ENCODE assay signal across 14 cellular contexts in genomic region chr14:54747616-54748015, GRCh38.
A peak's percentile ranks its signal among the peaks of the same experiment; 100 is the strongest.
DNase-seq lines count a peak whose midpoint lies in the region; TF ChIP-seq lines count a peak whose summit lies in the region.
"Had no signal": no experiment of that assay in that cellular context is flagged by ENCODE, and none has a peak within 500 bp of the region (broad histone marks: within the 10 kb centered on the region; RNA-seq: fewer than 3 reads in every experiment).

No MANE protein-coding gene starts in this region.

- H3K4me3 ChIP-seq in SK-N-SH (ENCODE audit: low read depth in 2 of 2, low read length in 1 of 2): no peak overlapping the region
- no peak overlapping the region for H3K4me3 ChIP-seq in fibroblast of villous mesenchyme (ENCODE audit: low read depth, low read length)
- H3K4me3 ChIP-seq: BLaER1, GM12878 had no signal

- POLR2A ChIA-PET in SK-N-SH (lab: Yijun Ruan, JAX): no interaction called here

- no peaks in the 10 kb centered on the region for H3K27me3 ChIP-seq in SK-N-SH (ENCODE audit: insufficient read depth)
- H3K27me3 ChIP-seq: BLaER1 had no signal

- H3K36me3 ChIP-seq in SK-N-SH (replicated peaks in 1 of 2; ENCODE audit: control insufficient read depth in 1 of 2, insufficient read depth in 2 of 2, low read length in 1 of 2): peaks cover 16% of the 10 kb centered on the region in 2 experiments

- no peaks in the 10 kb centered on the region for H3F3A ChIP-seq in SK-N-SH (replicated peaks; ENCODE audit: insufficient read depth)

- 0 out of 4 replicates have a peak, but pooled peaks cover 0 to 4% of the 10 kb centered on the region in 2 experiments for H3K4me1 ChIP-seq in SK-N-SH (ENCODE audit: control insufficient read depth in 1 of 2, insufficient read depth in 2 of 2, low read depth in 1 of 2, low read length in 1 of 2)

- TF ChIP-seq CTCF in SK-N-SH (IDR thresholded peaks at IDR 0.05): no peak
- no peak for TF ChIP-seq CTCF in fibroblast of villous mesenchyme (IDR thresholded peaks at IDR 0.05; ENCODE audit: insufficient read depth, low read depth, low read length)

- H3K79me2 ChIP-seq in SK-N-SH (ENCODE audit: insufficient read depth): peaks cover 42% of the 10 kb centered on the region; the same call in 1 of the 2 replicates

- H3K9me2 ChIP-seq in SK-N-SH: no peaks in the 10 kb centered on the region

- 73% methylated on average over 1 of the region's 1 CpG for WGBS in SK-N-SH (ENCODE audit: low lambda C conversion rate)

- no peak for TF ChIP-seq RAD21 in SK-N-SH (IDR thresholded peaks at IDR 0.05; ENCODE audit: low read length)

- H3K4me2 ChIP-seq in SK-N-SH: no peak overlapping the region
- H3K4me2 ChIP-seq: BLaER1 had no signal

- TF ChIP-seq EP300 in SK-N-SH (IDR thresholded peaks at IDR 0.05; ENCODE audit: borderline replicate concordance in 1 of 2, low read depth in 1 of 2, low read length in 1 of 2): no peak

- H2AFZ ChIP-seq in SK-N-SH (ENCODE audit: low read depth): no peak overlapping the region

- H3K27ac ChIP-seq in SK-N-SH (ENCODE audit: low read depth in 2 of 2, low read length in 1 of 2): no peak overlapping the region
- H3K27ac ChIP-seq: BLaER1 had no signal

- H3K9me3 ChIP-seq in SK-N-SH: no peaks in the 10 kb centered on the region

- CTCF ChIA-PET in SK-N-SH (lab: Yijun Ruan, JAX): interaction anchor here (2.2 kb wide), 1 partner anchor 26 kb away, joined by 12 read pairs; no protein-coding TSS in a partner anchor

- no peak overlapping the region for H3K9ac ChIP-seq in SK-N-SH
- H3K9ac ChIP-seq: BLaER1 had no signal

- DNase-seq in EL (peak; percentile 27), SK-N-SH (no peak), fibroblast of villous mesenchyme (ENCODE audit: low read depth) (peak; percentile 46), NCI-H748 treated with DMSO at 0.1 percent for 48 hours (lab: John Stamatoyannopoulos, UW) (no peak), middle frontal gyrus (ENCODE audit: extremely low spot score, low spot score) (no peak)
- no peak for DNase-seq in activated naive CD4-positive, alpha-beta T cell treated with Interleukin-2 at 50 U/mL for 16 hours
- DNase-seq: ACHN; AML-193; CD4-positive, alpha-beta memory T cell; DMS153; DMS79; H9 had no signal

- H4K20me1 ChIP-seq in SK-N-SH (ENCODE audit: insufficient read depth): peaks cover 11% of the 10 kb centered on the region; the same call in 1 of the 2 replicates

TF ChIP-seq in SK-N-SH, 30 proteins besides CTCF, POLR2A, EP300 and RAD21:
- TF ChIP-seq PBX3 (IDR thresholded peaks at IDR 0.05) (peak; percentile 30; the same call in 1 of the 2 replicates), RFX5 (IDR thresholded peaks at IDR 0.05; ENCODE audit: low read length) (no peak), TCF12 (IDR thresholded peaks at IDR 0.05) (peak; percentile 18; the same call in 1 of the 2 replicates), USF1 (IDR thresholded peaks at IDR 0.05; ENCODE audit: borderline replicate concordance, low read depth) (no peak), REST (IDR thresholded peaks at IDR 0.05; ENCODE audit: low read depth, low read length) (no peak), POLR2AphosphoS5 (IDR thresholded peaks at IDR 0.05; ENCODE audit: low read depth, low read length) (no peak), CHD2 (IDR thresholded peaks at IDR 0.05; ENCODE audit: low read length, partially characterized antibody) (no peak)

Comparison
In these comparisons a context has a peak if more than half of its experiments do, and no peak if none do; other contexts are left out.
1. DNase-seq: peak in EL (single experiment) and fibroblast of villous mesenchyme (single experiment); none in SK-N-SH (single experiment), activated naive CD4-positive, alpha-beta T cell treated with Interleukin-2 at 50 U/mL for 16 hours (single experiment), NCI-H748 treated with DMSO at 0.1 percent for 48 hours (single experiment) and middle frontal gyrus (single experiment).